In genomic region chr7:74511360-74511759, GRCh38 we compare ENCODE assay signal across 10 cellular contexts.
"Had no signal": no experiment of that assay in that cellular context is flagged by ENCODE, and none has a peak within 500 bp of the region (broad histone marks: within the 10 kb centered on the region; RNA-seq: fewer than 3 reads in every experiment).

No MANE protein-coding gene starts in this region.

- FAIRE-seq: islet of Langerhans had no signal

- H3K4me3 ChIP-seq: heart right ventricle, right atrium auricular region, spleen, upper lobe of right lung had no signal

- H2AFZ ChIP-seq: parathyroid adenoma had no signal

- H3K4me1 ChIP-seq: parathyroid adenoma, spleen, upper lobe of right lung had no signal

- DNase-seq: activated naive CD4-positive, alpha-beta T cell treated with anti-CD3 and anti-CD28 coated beads, Interleukin-2, amount 10 ng/mL, durations not matched to agents 7 days and 5 days; endodermal cell; heart right ventricle; naive B cell; spleen; T-helper 17 cell; upper lobe of right lung had no signal

- H3K27me3 ChIP-seq: heart right ventricle, right atrium auricular region, spleen, upper lobe of right lung had no signal

- H3K9ac ChIP-seq: parathyroid adenoma had no signal

- H3K9me3 ChIP-seq: heart right ventricle, right atrium auricular region, spleen, upper lobe of right lung had no signal

- H3K27ac ChIP-seq: heart right ventricle, parathyroid adenoma, right atrium auricular region, spleen, upper lobe of right lung had no signal

- ATAC-seq: heart right ventricle, T-helper 17 cell, upper lobe of right lung had no signal

- H3K36me3 ChIP-seq: upper lobe of right lung had no signal
